Comparison of ENCODE assay signal across 19 cellular contexts in the genomic region with DNA sequence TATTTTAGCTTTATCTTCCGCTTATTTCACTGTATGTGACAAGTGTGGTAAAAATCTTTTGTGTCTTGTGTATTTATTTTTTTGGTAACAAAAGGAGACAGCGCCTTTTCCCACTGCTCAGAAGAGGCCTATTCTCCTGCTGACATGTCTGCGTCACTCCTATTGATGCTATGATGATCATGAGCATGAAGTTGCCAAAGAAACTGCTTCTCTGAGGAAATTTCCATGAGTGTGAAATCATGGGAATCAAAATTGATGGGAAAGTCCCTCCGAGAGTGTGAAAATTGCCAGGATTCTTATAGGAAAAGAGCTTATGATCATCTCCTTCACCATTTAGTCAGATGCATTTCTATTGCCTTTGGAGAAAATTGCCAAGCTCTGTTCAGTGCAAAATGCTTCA.
"Had no signal": no experiment of that assay in that cellular context is flagged by ENCODE, and none has a peak within 500 bp of the region (broad histone marks: within the 10 kb centered on the region; RNA-seq: fewer than 3 reads in every experiment).

No MANE protein-coding gene starts in this region.

- ATAC-seq: activated CD4-positive, CD25-positive, alpha-beta regulatory T cell treated with anti-CD3 and anti-CD28 coated beads, Interleukin-2, amount 50 U/mL, for 24 hours; activated T-cell treated with anti-CD3 and anti-CD28 coated beads, Interleukin-2, amount 50 U/mL, for 72 hours; esophagus mucosa; left cardiac atrium had no signal

- H3K27me3 Mint-ChIP-seq: activated CD4-positive, alpha-beta memory T cell treated with anti-CD3 and anti-CD28 coated beads, Interleukin-2, amount 10 ng/mL, durations not matched to agents 7 days and 5 days; activated CD4-positive, alpha-beta T cell treated with anti-CD3 and anti-CD28 coated beads, Interleukin-2, amount 10 ng/mL, durations not matched to agents 24 days and 14 days; memory B cell; progenitor cell of endocrine pancreas had no signal

- H3K27me3 ChIP-seq: thyroid gland had no signal

- H3K4me1 ChIP-seq: thyroid gland had no signal

- H3K36me3 ChIP-seq: thyroid gland, upper lobe of right lung had no signal

- H3K4me3 Mint-ChIP-seq: activated CD4-positive, alpha-beta memory T cell treated with anti-CD3 and anti-CD28 coated beads, Interleukin-2, amount 10 ng/mL, durations not matched to agents 7 days and 5 days; activated CD4-positive, alpha-beta T cell treated with anti-CD3 and anti-CD28 coated beads, Interleukin-2, amount 10 ng/mL, durations not matched to agents 24 days and 14 days; activated naive CD4-positive, alpha-beta T cell treated with anti-CD3 and anti-CD28 coated beads for 36 hours; activated naive CD8-positive, alpha-beta T cell treated with anti-CD3 and anti-CD28 coated beads, Interleukin-2, amount 10 ng/mL, durations not matched to agents 7 days and 5 days; activated T-cell treated with anti-CD3 and anti-CD28 coated beads, Interleukin-2, amount 50 U/mL, for 72 hours; dendritic cell treated with granulocyte-macrophage colony-stimulating factor and Interleukin-4, amounts not matched to agents 40 ng/mL and 50 ng/mL, for 4 days; memory B cell; natural killer cell treated with Interleukin-12 subunit alpha and Interleukin-12 subunit beta and Interleukin-15 and Interleukin-18, amount 100 ng/mL, for 72 hours had no signal

- H3K27ac Mint-ChIP-seq: activated CD4-positive, alpha-beta memory T cell treated with anti-CD3 and anti-CD28 coated beads, Interleukin-2, amount 10 ng/mL, durations not matched to agents 7 days and 5 days; activated CD4-positive, alpha-beta T cell treated with anti-CD3 and anti-CD28 coated beads, Interleukin-2, amount 10 ng/mL, durations not matched to agents 24 days and 14 days; activated naive CD4-positive, alpha-beta T cell treated with anti-CD3 and anti-CD28 coated beads for 36 hours; activated naive CD8-positive, alpha-beta T cell treated with anti-CD3 and anti-CD28 coated beads, Interleukin-2, amount 10 ng/mL, durations not matched to agents 7 days and 5 days; activated T-cell treated with anti-CD3 and anti-CD28 coated beads, Interleukin-2, amount 50 U/mL, for 72 hours; memory B cell; natural killer cell treated with Interleukin-12 subunit alpha and Interleukin-12 subunit beta and Interleukin-15 and Interleukin-18, amount 100 ng/mL, for 72 hours; progenitor cell of endocrine pancreas had no signal

- H3K27ac ChIP-seq: thyroid gland, upper lobe of right lung had no signal

- H3K36me3 Mint-ChIP-seq: memory B cell; natural killer cell treated with Interleukin-12 subunit alpha and Interleukin-12 subunit beta and Interleukin-15 and Interleukin-18, amount 100 ng/mL, for 72 hours had no signal

- H3K9me3 ChIP-seq: thyroid gland, upper lobe of right lung had no signal

- H3K9me3 Mint-ChIP-seq: activated CD4-positive, alpha-beta memory T cell treated with anti-CD3 and anti-CD28 coated beads, Interleukin-2, amount 10 ng/mL, durations not matched to agents 7 days and 5 days; activated CD4-positive, alpha-beta T cell treated with anti-CD3 and anti-CD28 coated beads, Interleukin-2, amount 10 ng/mL, durations not matched to agents 24 days and 14 days; activated naive CD4-positive, alpha-beta T cell treated with anti-CD3 and anti-CD28 coated beads for 36 hours; activated T-cell treated with anti-CD3 and anti-CD28 coated beads, Interleukin-2, amount 50 U/mL, for 72 hours; dendritic cell treated with granulocyte-macrophage colony-stimulating factor and Interleukin-4, amounts not matched to agents 40 ng/mL and 50 ng/mL, for 4 days; memory B cell; natural killer cell treated with Interleukin-12 subunit alpha and Interleukin-12 subunit beta and Interleukin-15 and Interleukin-18, amount 100 ng/mL, for 72 hours had no signal

- H3K4me3 ChIP-seq: thyroid gland, upper lobe of right lung had no signal

- DNase-seq: activated CD4-positive, alpha-beta memory T cell treated with anti-CD3 and anti-CD28 coated beads, Interleukin-2, amount 10 ng/mL, durations not matched to agents 7 days and 5 days; activated CD4-positive, alpha-beta T cell treated with anti-CD3 and anti-CD28 coated beads, Interleukin-2, amount 10 ng/mL, durations not matched to agents 24 days and 14 days; activated effector memory CD4-positive, alpha-beta T cell treated with Interleukin-2 at 50 U/mL for 16 hours; activated naive CD4-positive, alpha-beta T cell treated with anti-CD3 and anti-CD28 coated beads for 36 hours; activated naive CD8-positive, alpha-beta T cell treated with anti-CD3 and anti-CD28 coated beads, Interleukin-2, amount 10 ng/mL, durations not matched to agents 7 days and 5 days; activated T-cell treated with anti-CD3 and anti-CD28 coated beads, Interleukin-2, amount 50 U/mL, for 72 hours; amniotic stem cell; effector CD8-positive, alpha-beta T cell; left cardiac atrium; stimulated activated CD4-positive, alpha-beta T cell treated with anti-CD3 and anti-CD28 coated beads, Interleukin-4, amount 100 ng/mL, for 1 hour; stimulated activated naive CD4-positive, alpha-beta T cell; thyroid gland; upper lobe of right lung had no signal
